ENCODE assay signal across 1 cellular context in genomic region chr2:234691968-234692955, GRCh38.
TF ChIP-seq lines count a peak whose summit lies in the region.

No MANE protein-coding gene starts in this region.

TF ChIP-seq in HepG2, 621 proteins besides CTCF, POLR2A, EP300 and RAD21 (continued from another document and continues in another):
- no peak for TF ChIP-seq HHEX (CRISPR knock-in tag; IDR thresholded peaks at IDR 0.05)
- TF ChIP-seq SCMH1 (CRISPR knock-in tag; IDR thresholded peaks at IDR 0.05; ENCODE audit: borderline replicate concordance) = no peak
- no peak for TF ChIP-seq MTF1 (CRISPR knock-in tag; IDR thresholded peaks at IDR 0.05)
- TF ChIP-seq U2AF1 (optimal IDR thresholded peaks at IDR 0.05; ENCODE audit: low read depth, low read length) = no peak
- TF ChIP-seq, protein P1, sequence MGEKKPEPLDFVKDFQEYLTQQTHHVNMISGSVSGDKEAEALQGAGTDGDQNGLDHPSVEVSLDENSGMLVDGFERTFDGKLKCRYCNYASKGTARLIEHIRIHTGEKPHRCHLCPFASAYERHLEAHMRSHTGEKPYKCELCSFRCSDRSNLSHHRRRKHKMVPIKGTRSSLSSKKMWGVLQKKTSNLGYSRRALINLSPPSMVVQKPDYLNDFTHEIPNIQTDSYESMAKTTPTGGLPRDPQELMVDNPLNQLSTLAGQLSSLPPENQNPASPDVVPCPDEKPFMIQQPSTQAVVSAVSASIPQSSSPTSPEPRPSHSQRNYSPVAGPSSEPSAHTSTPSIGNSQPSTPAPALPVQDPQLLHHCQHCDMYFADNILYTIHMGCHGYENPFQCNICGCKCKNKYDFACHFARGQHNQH (CRISPR knock-in tag; IDR thresholded peaks at IDR 0.05) = peak; percentile 58
- no peak for TF ChIP-seq BHLHE40 (IDR thresholded peaks at IDR 0.05; ENCODE audit: low read length)
- TF ChIP-seq ZFYVE20 (CRISPR knock-in tag; IDR thresholded peaks at IDR 0.05; ENCODE audit: borderline replicate concordance, low read depth) = no peak
- TF ChIP-seq, protein P2, sequence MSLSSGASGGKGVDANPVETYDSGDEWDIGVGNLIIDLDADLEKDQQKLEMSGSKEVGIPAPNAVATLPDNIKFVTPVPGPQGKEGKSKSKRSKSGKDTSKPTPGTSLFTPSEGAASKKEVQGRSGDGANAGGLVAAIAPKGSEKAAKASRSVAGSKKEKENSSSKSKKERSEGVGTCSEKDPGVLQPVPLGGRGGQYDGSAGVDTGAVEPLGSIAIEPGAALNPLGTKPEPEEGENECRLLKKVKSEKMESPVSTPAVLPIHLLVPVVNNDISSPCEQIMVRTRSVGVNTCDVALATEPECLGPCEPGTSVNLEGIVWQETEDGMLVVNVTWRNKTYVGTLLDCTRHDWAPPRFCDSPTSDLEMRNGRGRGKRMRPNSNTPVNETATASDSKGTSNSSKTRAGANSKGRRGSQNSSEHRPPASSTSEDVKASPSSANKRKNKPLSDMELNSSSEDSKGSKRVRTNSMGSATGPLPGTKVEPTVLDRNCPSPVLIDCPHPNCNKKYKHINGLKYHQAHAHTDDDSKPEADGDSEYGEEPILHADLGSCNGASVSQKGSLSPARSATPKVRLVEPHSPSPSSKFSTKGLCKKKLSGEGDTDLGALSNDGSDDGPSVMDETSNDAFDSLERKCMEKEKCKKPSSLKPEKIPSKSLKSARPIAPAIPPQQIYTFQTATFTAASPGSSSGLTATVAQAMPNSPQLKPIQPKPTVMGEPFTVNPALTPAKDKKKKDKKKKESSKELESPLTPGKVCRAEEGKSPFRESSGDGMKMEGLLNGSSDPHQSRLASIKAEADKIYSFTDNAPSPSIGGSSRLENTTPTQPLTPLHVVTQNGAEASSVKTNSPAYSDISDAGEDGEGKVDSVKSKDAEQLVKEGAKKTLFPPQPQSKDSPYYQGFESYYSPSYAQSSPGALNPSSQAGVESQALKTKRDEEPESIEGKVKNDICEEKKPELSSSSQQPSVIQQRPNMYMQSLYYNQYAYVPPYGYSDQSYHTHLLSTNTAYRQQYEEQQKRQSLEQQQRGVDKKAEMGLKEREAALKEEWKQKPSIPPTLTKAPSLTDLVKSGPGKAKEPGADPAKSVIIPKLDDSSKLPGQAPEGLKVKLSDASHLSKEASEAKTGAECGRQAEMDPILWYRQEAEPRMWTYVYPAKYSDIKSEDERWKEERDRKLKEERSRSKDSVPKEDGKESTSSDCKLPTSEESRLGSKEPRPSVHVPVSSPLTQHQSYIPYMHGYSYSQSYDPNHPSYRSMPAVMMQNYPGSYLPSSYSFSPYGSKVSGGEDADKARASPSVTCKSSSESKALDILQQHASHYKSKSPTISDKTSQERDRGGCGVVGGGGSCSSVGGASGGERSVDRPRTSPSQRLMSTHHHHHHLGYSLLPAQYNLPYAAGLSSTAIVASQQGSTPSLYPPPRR (CRISPR knock-in tag; IDR thresholded peaks at IDR 0.05; ENCODE audit: borderline replicate concordance) = peak; percentile 81; the same call in 1 of the 2 replicates
- no peak for TF ChIP-seq XRCC5 (optimal IDR thresholded peaks at IDR 0.05; ENCODE audit: low read length)
- no peak for TF ChIP-seq PBX2 (CRISPR knock-in tag; IDR thresholded peaks at IDR 0.05)
- TF ChIP-seq, protein P3, sequence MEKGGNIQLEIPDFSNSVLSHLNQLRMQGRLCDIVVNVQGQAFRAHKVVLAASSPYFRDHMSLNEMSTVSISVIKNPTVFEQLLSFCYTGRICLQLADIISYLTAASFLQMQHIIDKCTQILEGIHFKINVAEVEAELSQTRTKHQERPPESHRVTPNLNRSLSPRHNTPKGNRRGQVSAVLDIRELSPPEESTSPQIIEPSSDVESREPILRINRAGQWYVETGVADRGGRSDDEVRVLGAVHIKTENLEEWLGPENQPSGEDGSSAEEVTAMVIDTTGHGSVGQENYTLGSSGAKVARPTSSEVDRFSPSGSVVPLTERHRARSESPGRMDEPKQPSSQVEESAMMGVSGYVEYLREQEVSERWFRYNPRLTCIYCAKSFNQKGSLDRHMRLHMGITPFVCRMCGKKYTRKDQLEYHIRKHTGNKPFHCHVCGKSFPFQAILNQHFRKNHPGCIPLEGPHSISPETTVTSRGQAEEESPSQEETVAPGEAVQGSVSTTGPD (CRISPR knock-in tag; IDR thresholded peaks at IDR 0.05) = no peak
- TF ChIP-seq SIN3A (IDR thresholded peaks at IDR 0.05; ENCODE audit: borderline replicate concordance, low read depth, low read length) = no peak
- TF ChIP-seq ZNF766 (CRISPR knock-in tag; IDR thresholded peaks at IDR 0.05; ENCODE audit: borderline replicate concordance) = no peak
- TF ChIP-seq, protein P4, sequence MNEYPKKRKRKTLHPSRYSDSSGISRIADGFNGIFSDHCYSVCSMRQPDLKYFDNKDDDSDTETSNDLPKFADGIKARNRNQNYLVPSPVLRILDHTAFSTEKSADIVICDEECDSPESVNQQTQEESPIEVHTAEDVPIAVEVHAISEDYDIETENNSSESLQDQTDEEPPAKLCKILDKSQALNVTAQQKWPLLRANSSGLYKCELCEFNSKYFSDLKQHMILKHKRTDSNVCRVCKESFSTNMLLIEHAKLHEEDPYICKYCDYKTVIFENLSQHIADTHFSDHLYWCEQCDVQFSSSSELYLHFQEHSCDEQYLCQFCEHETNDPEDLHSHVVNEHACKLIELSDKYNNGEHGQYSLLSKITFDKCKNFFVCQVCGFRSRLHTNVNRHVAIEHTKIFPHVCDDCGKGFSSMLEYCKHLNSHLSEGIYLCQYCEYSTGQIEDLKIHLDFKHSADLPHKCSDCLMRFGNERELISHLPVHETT (CRISPR knock-in tag; conservative IDR thresholded peaks at IDR 0.05) = no peak
- TF ChIP-seq SALL2 (CRISPR knock-in tag; IDR thresholded peaks at IDR 0.05) = no peak
- no peak for TF ChIP-seq CENPX (CRISPR knock-in tag; IDR thresholded peaks at IDR 0.05)
- TF ChIP-seq IRF2 (CRISPR knock-in tag; IDR thresholded peaks at IDR 0.05) = no peak; the same call in 1 of the 2 replicates
- TF ChIP-seq SIN3B (IDR thresholded peaks at IDR 0.05; ENCODE audit: low read length) = no peak
- TF ChIP-seq ZNF562 (CRISPR knock-in tag; IDR thresholded peaks at IDR 0.05; ENCODE audit: borderline replicate concordance) = no peak
- no peak for TF ChIP-seq GLMP (CRISPR knock-in tag; IDR thresholded peaks at IDR 0.05; ENCODE audit: borderline replicate concordance)
- TF ChIP-seq, protein P5, sequence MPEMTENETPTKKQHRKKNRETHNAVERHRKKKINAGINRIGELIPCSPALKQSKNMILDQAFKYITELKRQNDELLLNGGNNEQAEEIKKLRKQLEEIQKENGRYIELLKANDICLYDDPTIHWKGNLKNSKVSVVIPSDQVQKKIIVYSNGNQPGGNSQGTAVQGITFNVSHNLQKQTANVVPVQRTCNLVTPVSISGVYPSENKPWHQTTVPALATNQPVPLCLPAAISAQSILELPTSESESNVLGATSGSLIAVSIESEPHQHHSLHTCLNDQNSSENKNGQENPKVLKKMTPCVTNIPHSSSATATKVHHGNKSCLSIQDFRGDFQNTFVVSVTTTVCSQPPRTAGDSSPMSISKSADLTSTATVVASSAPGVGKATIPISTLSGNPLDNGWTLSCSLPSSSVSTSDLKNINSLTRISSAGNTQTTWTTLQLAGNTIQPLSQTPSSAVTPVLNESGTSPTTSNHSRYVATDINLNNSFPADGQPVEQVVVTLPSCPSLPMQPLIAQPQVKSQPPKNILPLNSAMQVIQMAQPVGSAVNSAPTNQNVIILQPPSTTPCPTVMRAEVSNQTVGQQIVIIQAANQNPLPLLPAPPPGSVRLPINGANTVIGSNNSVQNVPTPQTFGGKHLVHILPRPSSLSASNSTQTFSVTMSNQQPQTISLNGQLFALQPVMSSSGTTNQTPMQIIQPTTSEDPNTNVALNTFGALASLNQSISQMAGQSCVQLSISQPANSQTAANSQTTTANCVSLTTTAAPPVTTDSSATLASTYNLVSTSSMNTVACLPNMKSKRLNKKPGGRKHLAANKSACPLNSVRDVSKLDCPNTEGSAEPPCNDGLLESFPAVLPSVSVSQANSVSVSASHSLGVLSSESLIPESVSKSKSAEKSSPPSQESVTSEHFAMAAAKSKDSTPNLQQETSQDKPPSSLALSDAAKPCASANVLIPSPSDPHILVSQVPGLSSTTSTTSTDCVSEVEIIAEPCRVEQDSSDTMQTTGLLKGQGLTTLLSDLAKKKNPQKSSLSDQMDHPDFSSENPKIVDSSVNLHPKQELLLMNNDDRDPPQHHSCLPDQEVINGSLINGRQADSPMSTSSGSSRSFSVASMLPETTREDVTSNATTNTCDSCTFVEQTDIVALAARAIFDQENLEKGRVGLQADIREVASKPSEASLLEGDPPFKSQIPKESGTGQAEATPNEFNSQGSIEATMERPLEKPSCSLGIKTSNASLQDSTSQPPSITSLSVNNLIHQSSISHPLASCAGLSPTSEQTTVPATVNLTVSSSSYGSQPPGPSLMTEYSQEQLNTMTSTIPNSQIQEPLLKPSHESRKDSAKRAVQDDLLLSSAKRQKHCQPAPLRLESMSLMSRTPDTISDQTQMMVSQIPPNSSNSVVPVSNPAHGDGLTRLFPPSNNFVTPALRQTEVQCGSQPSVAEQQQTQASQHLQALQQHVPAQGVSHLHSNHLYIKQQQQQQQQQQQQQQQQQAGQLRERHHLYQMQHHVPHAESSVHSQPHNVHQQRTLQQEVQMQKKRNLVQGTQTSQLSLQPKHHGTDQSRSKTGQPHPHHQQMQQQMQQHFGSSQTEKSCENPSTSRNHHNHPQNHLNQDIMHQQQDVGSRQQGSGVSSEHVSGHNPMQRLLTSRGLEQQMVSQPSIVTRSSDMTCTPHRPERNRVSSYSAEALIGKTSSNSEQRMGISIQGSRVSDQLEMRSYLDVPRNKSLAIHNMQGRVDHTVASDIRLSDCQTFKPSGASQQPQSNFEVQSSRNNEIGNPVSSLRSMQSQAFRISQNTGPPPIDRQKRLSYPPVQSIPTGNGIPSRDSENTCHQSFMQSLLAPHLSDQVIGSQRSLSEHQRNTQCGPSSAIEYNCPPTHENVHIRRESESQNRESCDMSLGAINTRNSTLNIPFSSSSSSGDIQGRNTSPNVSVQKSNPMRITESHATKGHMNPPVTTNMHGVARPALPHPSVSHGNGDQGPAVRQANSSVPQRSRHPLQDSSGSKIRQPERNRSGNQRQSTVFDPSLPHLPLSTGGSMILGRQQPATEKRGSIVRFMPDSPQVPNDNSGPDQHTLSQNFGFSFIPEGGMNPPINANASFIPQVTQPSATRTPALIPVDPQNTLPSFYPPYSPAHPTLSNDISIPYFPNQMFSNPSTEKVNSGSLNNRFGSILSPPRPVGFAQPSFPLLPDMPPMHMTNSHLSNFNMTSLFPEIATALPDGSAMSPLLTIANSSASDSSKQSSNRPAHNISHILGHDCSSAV (CRISPR knock-in tag; IDR thresholded peaks at IDR 0.05; ENCODE audit: borderline replicate concordance) = no peak
- TF ChIP-seq TBL1XR1 (IDR thresholded peaks at IDR 0.05; ENCODE audit: borderline replicate concordance, low read length, partially characterized antibody) = no peak
- no peak for TF ChIP-seq ZNF282 (IDR thresholded peaks at IDR 0.05; ENCODE audit: partially characterized antibody)
- no peak for TF ChIP-seq ZNF747 (CRISPR knock-in tag; IDR thresholded peaks at IDR 0.05; ENCODE audit: borderline replicate concordance)
- peak; percentile 72 for TF ChIP-seq ZGPAT (CRISPR knock-in tag; IDR thresholded peaks at IDR 0.05)
- no peak for TF ChIP-seq TCF7L2 (IDR thresholded peaks at IDR 0.05; ENCODE audit: low read depth, low read length)
- TF ChIP-seq CERS6 (CRISPR knock-in tag; IDR thresholded peaks at IDR 0.05) = no peak
- TF ChIP-seq ISX (CRISPR knock-in tag; conservative IDR thresholded peaks at IDR 0.05) = no peak
- TF ChIP-seq ZZZ3 (CRISPR knock-in tag; IDR thresholded peaks at IDR 0.05; ENCODE audit: borderline replicate concordance) = no peak
- TF ChIP-seq ZMAT3 (CRISPR knock-in tag; conservative IDR thresholded peaks at IDR 0.05) = 0 out of 2 replicates have a peak, but pooled peaks have one; percentile 8
- TF ChIP-seq IKZF4 (CRISPR knock-in tag; IDR thresholded peaks at IDR 0.05; ENCODE audit: borderline replicate concordance, low read depth, not compliant biosample characterization) = no peak
- 0 out of 2 replicates have a peak, but pooled peaks have one; percentile 2 for TF ChIP-seq ZNF205 (CRISPR knock-in tag; IDR thresholded peaks at IDR 0.05)
- TF ChIP-seq ZNF777 (CRISPR knock-in tag; IDR thresholded peaks at IDR 0.05) = no peak
- no peak for TF ChIP-seq RXRA (CRISPR knock-in tag; IDR thresholded peaks at IDR 0.05)
- no peak for TF ChIP-seq PITX1 (CRISPR knock-in tag; IDR thresholded peaks at IDR 0.05)
- no peak for TF ChIP-seq KAT2B (IDR thresholded peaks at IDR 0.05; ENCODE audit: borderline replicate concordance, low read depth, low read length)
- no peak for TF ChIP-seq MAFK (conservative IDR thresholded peaks at IDR 0.05 in 1 of 2, IDR thresholded peaks at IDR 0.05 in 1 of 2; ENCODE audit: low read length in 2 of 2)
